Comparison of ENCODE assay signal across 18 cellular contexts in genomic region chr9:109028457-109028856, GRCh38. TPM values are rescaled to one million over a fixed set of nuclear protein-coding genes. Genes with fewer than 3 reads are reported as not detected.
DNase-seq lines count a peak whose midpoint lies in the region; ATAC-seq and TF ChIP-seq lines count a peak whose summit lies in the region.
"Had no signal": no experiment of that assay in that cellular context is flagged by ENCODE, and none has a peak within 500 bp of the region (broad histone marks: within the 10 kb centered on the region; RNA-seq: fewer than 3 reads in every experiment).

No MANE protein-coding gene starts in this region.

- no peak for DNase-seq in CD4-positive, alpha-beta T cell
- DNase-seq in CD8-positive, alpha-beta T cell = no peak
- no peak for DNase-seq in activated CD8-positive, alpha-beta T cell treated with anti-CD3 and anti-CD28 coated beads for 36 hours
- DNase-seq in DMS114 treated with DMSO at 0.1 percent for 48 hours (lab: John Stamatoyannopoulos, UW; ENCODE audit: unreplicated experiment) = no peak
- DNase-seq: 8988T; ACHN; BE2C; C1 segment of cervical spinal cord; CD4-positive, CD25-positive, alpha-beta regulatory T cell; CD8-positive, alpha-beta memory T cell; COR-L47; DMS 273 treated with DMSO at 0.1 percent for 48 hours; DMS79 treated with DMSO at 0.1 percent for 48 hours; GF-D8 had no signal

- H3K4me1 ChIP-seq in CD8-positive, alpha-beta T cell (ENCODE audit: insufficient read depth, low read length) = no peaks in the 10 kb centered on the region
- H3K4me1 ChIP-seq: BE2C, BLaER1 had no signal

- H3K36me3 Mint-ChIP-seq in CD4-positive, alpha-beta T cell (ENCODE audit: low read depth) = peaks cover 72% of the 10 kb centered on the region
- peaks cover 75% of the 10 kb centered on the region for H3K36me3 Mint-ChIP-seq in CD8-positive, alpha-beta T cell
- peaks cover 75% of the 10 kb centered on the region for H3K36me3 Mint-ChIP-seq in activated T-helper 17 cell treated with anti-CD3 and anti-CD28 coated beads, Interleukin-2, amount 50 U/mL, for 72 hours (ENCODE audit: low read depth)
- H3K36me3 Mint-ChIP-seq in activated CD8-positive, alpha-beta T cell treated with anti-CD3 and anti-CD28 coated beads for 36 hours (ENCODE audit: low read depth) = peaks cover 19% of the 10 kb centered on the region

- CTCF ChIA-PET in CD4-positive, alpha-beta T cell (lab: Charles Lee) = interaction anchor here (1.0 kb wide), 1 partner anchor 24 kb away, joined by 3 read pairs; no protein-coding TSS in a partner anchor
- CTCF ChIA-PET in CD8-positive, alpha-beta T cell (lab: Charles Lee) = no interaction called here
- CTCF ChIA-PET in activated CD8-positive, alpha-beta T cell treated with anti-CD3 and anti-CD28 coated beads for 36 hours (lab: Charles Lee) = interaction anchor here (1.0 kb wide), 1 partner anchor 58 kb away, joined by 3 read pairs; no protein-coding TSS in a partner anchor

- ATAC-seq in CD4-positive, alpha-beta T cell (ENCODE audit: poor library complexity) = no peak
- ATAC-seq in CD8-positive, alpha-beta T cell = no peak
- no peak for ATAC-seq in activated T-helper 17 cell treated with anti-CD3 and anti-CD28 coated beads, Interleukin-2, amount 50 U/mL, for 72 hours (replicated peaks)
- no peak for ATAC-seq in GM18870 (IDR thresholded peaks at IDR 0.05; ENCODE audit: unreplicated experiment)
- ATAC-seq in activated CD8-positive, alpha-beta T cell treated with anti-CD3 and anti-CD28 coated beads for 36 hours = no peak

- H3K27me3 Mint-ChIP-seq in CD4-positive, alpha-beta T cell = no peaks in the 10 kb centered on the region
- no peaks in the 10 kb centered on the region for H3K27me3 Mint-ChIP-seq in CD8-positive, alpha-beta T cell (ENCODE audit: low read depth)
- no peaks in the 10 kb centered on the region for H3K27me3 Mint-ChIP-seq in activated T-helper 17 cell treated with anti-CD3 and anti-CD28 coated beads, Interleukin-2, amount 50 U/mL, for 72 hours
- no peaks in the 10 kb centered on the region for H3K27me3 Mint-ChIP-seq in activated CD8-positive, alpha-beta T cell treated with anti-CD3 and anti-CD28 coated beads for 36 hours
- H3K27me3 Mint-ChIP-seq: CD4-positive, CD25-positive, alpha-beta regulatory T cell; CD8-positive, alpha-beta memory T cell had no signal

- H3K4me1 Mint-ChIP-seq in CD4-positive, alpha-beta T cell (ENCODE audit: low read depth) = peaks cover 20% of the 10 kb centered on the region
- H3K4me1 Mint-ChIP-seq in CD8-positive, alpha-beta T cell (ENCODE audit: low read depth) = peaks cover 24% of the 10 kb centered on the region
- no peaks in the 10 kb centered on the region for H3K4me1 Mint-ChIP-seq in activated T-helper 17 cell treated with anti-CD3 and anti-CD28 coated beads, Interleukin-2, amount 50 U/mL, for 72 hours
- peaks cover 7% of the 10 kb centered on the region for H3K4me1 Mint-ChIP-seq in activated CD8-positive, alpha-beta T cell treated with anti-CD3 and anti-CD28 coated beads for 36 hours (ENCODE audit: low read depth)
- H3K4me1 Mint-ChIP-seq: CD14-positive monocyte had no signal

- H3K27ac Mint-ChIP-seq in CD4-positive, alpha-beta T cell = peak overlapping the region; percentile 12
- H3K27ac Mint-ChIP-seq in CD8-positive, alpha-beta T cell = peak overlapping the region; percentile 30
- H3K27ac Mint-ChIP-seq in activated T-helper 17 cell treated with anti-CD3 and anti-CD28 coated beads, Interleukin-2, amount 50 U/mL, for 72 hours = peak overlapping the region; percentile 44
- H3K27ac Mint-ChIP-seq in activated CD8-positive, alpha-beta T cell treated with anti-CD3 and anti-CD28 coated beads for 36 hours = no peak overlapping the region

- no peak for TF ChIP-seq CTCF in CD4-positive, alpha-beta T cell (IDR thresholded peaks at IDR 0.05)
- TF ChIP-seq CTCF in CD8-positive, alpha-beta T cell (IDR thresholded peaks at IDR 0.05) = no peak
- TF ChIP-seq CTCF in activated CD8-positive, alpha-beta T cell treated with anti-CD3 and anti-CD28 coated beads for 36 hours (IDR thresholded peaks at IDR 0.05) = no peak

- no peaks in the 10 kb centered on the region for H3K9me3 Mint-ChIP-seq in CD4-positive, alpha-beta T cell
- H3K9me3 Mint-ChIP-seq in CD8-positive, alpha-beta T cell = no peaks in the 10 kb centered on the region
- H3K9me3 Mint-ChIP-seq in activated T-helper 17 cell treated with anti-CD3 and anti-CD28 coated beads, Interleukin-2, amount 50 U/mL, for 72 hours = no peaks in the 10 kb centered on the region
- H3K9me3 Mint-ChIP-seq in activated CD8-positive, alpha-beta T cell treated with anti-CD3 and anti-CD28 coated beads for 36 hours = no peaks in the 10 kb centered on the region
- H3K9me3 Mint-ChIP-seq: CD14-positive monocyte; CD4-positive, CD25-positive, alpha-beta regulatory T cell; CD8-positive, alpha-beta memory T cell had no signal

- no peaks in the 10 kb centered on the region for H3K27me3 ChIP-seq in CD4-positive, alpha-beta T cell (ENCODE audit: control insufficient read depth, insufficient read depth, low read length)
- no peaks in the 10 kb centered on the region for H3K27me3 ChIP-seq in CD8-positive, alpha-beta T cell (ENCODE audit: insufficient read depth, low read length)
- H3K27me3 ChIP-seq: BE2C, BLaER1 had no signal

- no peak overlapping the region for H3K4me3 ChIP-seq in CD8-positive, alpha-beta T cell (ENCODE audit: low read depth, low read length)
- H3K4me3 ChIP-seq: BLaER1 had no signal

- H3K4me3 Mint-ChIP-seq in CD4-positive, alpha-beta T cell = no peak overlapping the region
- H3K4me3 Mint-ChIP-seq in CD8-positive, alpha-beta T cell = no peak overlapping the region
- no peak overlapping the region for H3K4me3 Mint-ChIP-seq in activated T-helper 17 cell treated with anti-CD3 and anti-CD28 coated beads, Interleukin-2, amount 50 U/mL, for 72 hours
- H3K4me3 Mint-ChIP-seq in activated CD8-positive, alpha-beta T cell treated with anti-CD3 and anti-CD28 coated beads for 36 hours = no peak overlapping the region
- H3K4me3 Mint-ChIP-seq: CD14-positive monocyte; CD4-positive, CD25-positive, alpha-beta regulatory T cell; CD8-positive, alpha-beta memory T cell had no signal

- no peaks in the 10 kb centered on the region for H3K9me3 ChIP-seq in CD4-positive, alpha-beta T cell (ENCODE audit: control insufficient read depth, low read length)
- no peaks in the 10 kb centered on the region for H3K9me3 ChIP-seq in CD8-positive, alpha-beta T cell (ENCODE audit: low read length)
- H3K9me3 ChIP-seq: BE2C, BLaER1 had no signal

- intact Hi-C loops in CD4-positive, alpha-beta T cell (cut with DNase I, micrococcal nuclease) = no loop called here
- intact Hi-C loops in CD8-positive, alpha-beta T cell (cut with DNase I, micrococcal nuclease) = no loop called here
- intact Hi-C loops in activated CD8-positive, alpha-beta T cell treated with anti-CD3 and anti-CD28 coated beads for 36 hours (cut with micrococcal nuclease) = no loop called here

- H3K27ac ChIP-seq in CD4-positive, alpha-beta T cell (ENCODE audit: low read depth, low read length) = no peak overlapping the region
- no peak overlapping the region for H3K27ac ChIP-seq in CD8-positive, alpha-beta T cell (ENCODE audit: low read depth, low read length)
- H3K27ac ChIP-seq: BLaER1 had no signal

- peaks cover 5% of the 10 kb centered on the region for H3K36me3 ChIP-seq in CD8-positive, alpha-beta T cell (ENCODE audit: insufficient read depth, low read length)

- POLR2A ChIA-PET in CD4-positive, alpha-beta T cell (lab: Charles Lee) = no interaction called here
- POLR2A ChIA-PET in CD8-positive, alpha-beta T cell (lab: Charles Lee) = no interaction called here
- POLR2A ChIA-PET in activated CD8-positive, alpha-beta T cell treated with anti-CD3 and anti-CD28 coated beads for 36 hours (lab: Charles Lee) = no interaction called here

RNA-seq across cellular contexts. Expression of gene CTNNAL1, which starts 15.2 kb away (rescaled TPM):
- total RNA-seq in CD4-positive, alpha-beta T cell = 1 to 10 TPM; 4.9 to 5.3 TPM
- total RNA-seq in CD8-positive, alpha-beta T cell = 1 to 10 TPM; 4.5 to 4.8 TPM
- 10 to 100 TPM; 24.4 to 25.7 TPM for total RNA-seq in activated T-helper 17 cell treated with anti-CD3 and anti-CD28 coated beads, Interleukin-2, amount 50 U/mL, for 72 hours
- 10 to 100 TPM; 24.1 to 26.0 TPM for total RNA-seq in activated CD8-positive, alpha-beta T cell treated with anti-CD3 and anti-CD28 coated beads for 36 hours

Comparison
In these comparisons a context has a peak if more than half of its experiments do, and no peak if none do; other contexts are left out.
1. RNA of gene CTNNAL1, which starts 15.2 kb away (total RNA-seq): 24.1 to 26.0 TPM in activated CD8-positive, alpha-beta T cell treated with anti-CD3 and anti-CD28 coated beads for 36 hours and 24.4 to 25.7 TPM in activated T-helper 17 cell treated with anti-CD3 and anti-CD28 coated beads, Interleukin-2, amount 50 U/mL, for 72 hours; 4.9 to 5.3 TPM in CD4-positive, alpha-beta T cell and 4.5 to 4.8 TPM in CD8-positive, alpha-beta T cell; every median in the first group is over 4 times any median in the second.